7 cellular contexts compared by ENCODE assay signal in the genomic region with DNA sequence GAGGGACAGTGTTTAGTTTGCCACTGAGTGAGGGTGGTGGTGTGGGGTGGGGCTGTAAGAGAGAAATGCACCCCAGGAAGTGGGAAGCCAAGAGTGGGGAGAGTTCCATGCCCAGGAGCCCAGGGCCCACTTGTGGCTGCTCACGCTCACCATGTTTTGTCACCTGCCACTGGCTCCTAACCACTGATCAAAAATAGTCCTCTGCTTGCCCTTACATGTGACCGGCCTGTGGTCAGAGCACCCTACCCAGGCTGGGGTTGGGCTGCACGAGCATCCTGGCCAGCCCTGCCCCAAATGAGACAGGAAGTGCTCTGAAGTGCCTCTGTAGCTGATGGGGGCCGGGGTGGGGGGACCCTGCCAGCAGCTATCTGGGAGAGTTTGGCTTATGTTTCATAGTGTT.
DNase-seq lines count a peak whose midpoint lies in the region; ATAC-seq, FAIRE-seq and TF ChIP-seq lines count a peak whose summit lies in the region.

No MANE protein-coding gene starts in this region.

- H3K27ac ChIP-seq in pancreas (no peak overlapping the region), breast epithelium (no peak overlapping the region)

- no peak overlapping the region for H3K4me3 ChIP-seq in pancreas
- no peak overlapping the region for H3K4me3 ChIP-seq in breast epithelium

- H3K9me3 ChIP-seq in pancreas (no peaks in the 10 kb centered on the region), breast epithelium (no peaks in the 10 kb centered on the region)

- WGBS in pancreas, 2 donors: 78 to 90% methylated on average over 4 of the region's 4 CpGs

- H3K36me3 ChIP-seq in pancreas (no peaks in the 10 kb centered on the region), breast epithelium (no peaks in the 10 kb centered on the region)

- H3K27me3 ChIP-seq in pancreas (no peaks in the 10 kb centered on the region), breast epithelium (no peaks in the 10 kb centered on the region)

- H3K4me1 ChIP-seq in pancreas (no peaks in the 10 kb centered on the region), breast epithelium (no peaks in the 10 kb centered on the region)

- no peak for FAIRE-seq in pancreas (lab: Jason Lieb, UNC)

- peak; percentile 94 for DNase-seq in RPMI8226
- DNase-seq in pancreas: no peak
- DNase-seq in LoVo (ENCODE audit: low spot score): no peak
- DNase-seq in breast epithelium (ENCODE audit: low spot score in 2 of 2): no peak

- ATAC-seq in GM18873 (IDR thresholded peaks at IDR 0.05; ENCODE audit: low FRiP score, unreplicated experiment): peak; percentile 54
- ATAC-seq in HG02642 (IDR thresholded peaks at IDR 0.05; ENCODE audit: poor library complexity, unreplicated experiment): peak; percentile 57
- peak in 3 of 4 donors; percentile 7 to 23 (median 10) for ATAC-seq in pancreas
- no peak for ATAC-seq in GM21526 (IDR thresholded peaks at IDR 0.05; ENCODE audit: low FRiP score, unreplicated experiment)

- TF ChIP-seq CTCF in pancreas (IDR thresholded peaks at IDR 0.05) (no peak), breast epithelium (IDR thresholded peaks at IDR 0.05) (no peak)

- no peak for TF ChIP-seq POLR2A in breast epithelium (IDR thresholded peaks at IDR 0.05)

- intact Hi-C loops in pancreas (cut with DNase I) (no loop called here), breast epithelium (cut with DNase I; ENCODE audit: low total_unique reads) (loop anchor here (5.0 kb wide), 1 partner anchor 1182 kb away; no protein-coding TSS in a partner anchor)
